ENCODE assay signal across 28 cellular contexts in genomic region chr4:38582445-38582844, GRCh38.
DNase-seq lines count a peak whose midpoint lies in the region; ATAC-seq and TF ChIP-seq lines count a peak whose summit lies in the region.
"Had no signal": no experiment of that assay in that cellular context is flagged by ENCODE, and none has a peak within 500 bp of the region (broad histone marks: within the 10 kb centered on the region; RNA-seq: fewer than 3 reads in every experiment).

No MANE protein-coding gene starts in this region.

- H2AK5ac ChIP-seq in mesendoderm (ENCODE audit: low read length), result no peak overlapping the region

- no peaks in the 10 kb centered on the region for H3K36me3 ChIP-seq in CD8-positive, alpha-beta memory T cell (ENCODE audit: insufficient read depth, low read length)
- H3K36me3 ChIP-seq in mesendoderm (ENCODE audit: control insufficient read depth, insufficient read depth, low read length), result no peaks in the 10 kb centered on the region
- no peaks in the 10 kb centered on the region for H3K36me3 ChIP-seq in smooth muscle cell (ENCODE audit: low read depth)
- H3K36me3 ChIP-seq in mucosa of descending colon (ENCODE audit: low read depth), result no peaks in the 10 kb centered on the region
- H3K36me3 ChIP-seq: ascending aorta, MG63, ovary, stomach had no signal

- intact Hi-C loops in mucosa of descending colon (cut with DNase I, micrococcal nuclease), result no loop called here

- peaks cover 0 to 8% (median 6%) of the 10 kb centered on the region in 3 donors for H3K36me3 Mint-ChIP-seq in CD8-positive, alpha-beta memory T cell
- H3K36me3 Mint-ChIP-seq in T-helper 17 cell (ENCODE audit: low read depth), result peaks cover 5% of the 10 kb centered on the region
- H3K36me3 Mint-ChIP-seq: activated naive CD8-positive, alpha-beta T cell treated with anti-CD3 and anti-CD28 coated beads, Interleukin-2, amount 10 ng/mL, durations not matched to agents 7 days and 5 days had no signal

- no peak for ATAC-seq in T-helper 17 cell
- no peak for ATAC-seq in HG02642 (IDR thresholded peaks at IDR 0.05; ENCODE audit: poor library complexity, unreplicated experiment)
- no peak for ATAC-seq in mucosa of descending colon

- no peak overlapping the region for H2BK5ac ChIP-seq in mesendoderm (ENCODE audit: low read length)

- H4K20me1 ChIP-seq in smooth muscle cell (ENCODE audit: low read depth), result no peaks in the 10 kb centered on the region

- no peak overlapping the region for H2AFZ ChIP-seq in smooth muscle cell (ENCODE audit: low read depth)
- H2AFZ ChIP-seq: PC-9 had no signal

- H3K4ac ChIP-seq in mesendoderm (ENCODE audit: low read depth, low read length), result no peak overlapping the region

- peaks cover 1 to 5% of the 10 kb centered on the region in 2 donors for H3K27me3 Mint-ChIP-seq in CD8-positive, alpha-beta memory T cell
- no peaks in the 10 kb centered on the region for H3K27me3 Mint-ChIP-seq in T-helper 17 cell
- H3K27me3 Mint-ChIP-seq: activated naive CD8-positive, alpha-beta T cell treated with anti-CD3 and anti-CD28 coated beads, Interleukin-2, amount 10 ng/mL, durations not matched to agents 7 days and 5 days; effector memory CD8-positive, alpha-beta T cell had no signal

- TF ChIP-seq CTCF in smooth muscle cell (IDR thresholded peaks at IDR 0.05; ENCODE audit: borderline replicate concordance, insufficient read depth, poor library complexity, severe bottlenecking) (no peak), mucosa of descending colon (IDR thresholded peaks at IDR 0.05) (no peak)

- H3K4me1 ChIP-seq in CD8-positive, alpha-beta memory T cell (ENCODE audit: insufficient read depth, low read length), result peaks cover 11% of the 10 kb centered on the region
- H3K4me1 ChIP-seq in mesendoderm (ENCODE audit: control insufficient read depth, low read depth, low read length), result no peaks in the 10 kb centered on the region
- H3K4me1 ChIP-seq in smooth muscle cell (ENCODE audit: low read depth), result peaks cover 4% of the 10 kb centered on the region
- H3K4me1 ChIP-seq in mucosa of descending colon (ENCODE audit: low read depth), result peaks cover 4% of the 10 kb centered on the region
- H3K4me1 ChIP-seq: ascending aorta, Caco-2 had no signal

- H3K27me3 ChIP-seq in CD8-positive, alpha-beta memory T cell (ENCODE audit: insufficient read depth, low read length, poor library complexity, severe bottlenecking), result no peaks in the 10 kb centered on the region
- H3K27me3 ChIP-seq in mesendoderm (ENCODE audit: insufficient read depth, low read length, poor library complexity) (no peaks in the 10 kb centered on the region), smooth muscle cell (ENCODE audit: low read depth) (no peaks in the 10 kb centered on the region)
- H3K27me3 ChIP-seq: ascending aorta, MG63, ovary, stomach had no signal

- H3K9me3 ChIP-seq in CD8-positive, alpha-beta memory T cell (ENCODE audit: low read length), result no peaks in the 10 kb centered on the region
- H3K9me3 ChIP-seq in T-helper 17 cell (ENCODE audit: control insufficient read depth, low read length, poor library complexity, severe bottlenecking) (no peaks in the 10 kb centered on the region), smooth muscle cell (replicated peaks; ENCODE audit: low read depth) (no peaks in the 10 kb centered on the region), mucosa of descending colon (no peaks in the 10 kb centered on the region)
- H3K9me3 ChIP-seq: ascending aorta, Caco-2, MG63, ovary, stomach had no signal

- no peak overlapping the region for H2BK120ac ChIP-seq in mesendoderm (ENCODE audit: low read depth, low read length)

- H3K4me2 ChIP-seq in mesendoderm (ENCODE audit: low read length) (no peak overlapping the region), smooth muscle cell (no peak overlapping the region)
- H3K4me2 ChIP-seq: PC-9 had no signal

- POLR2A ChIA-PET in CD8-positive, alpha-beta memory T cell (lab: Charles Lee), result no interaction called here

- no peaks in the 10 kb centered on the region for H3K79me1 ChIP-seq in mesendoderm (ENCODE audit: low read length)

- no peak overlapping the region for H3K56ac ChIP-seq in mesendoderm (ENCODE audit: low read length)

- H3K27ac Mint-ChIP-seq in CD8-positive, alpha-beta memory T cell, result peak overlapping the region in 5 of 8 donors; percentile 31 to 85 (median 64)
- peak overlapping the region; percentile 1 for H3K27ac Mint-ChIP-seq in T-helper 17 cell
- H3K27ac Mint-ChIP-seq: activated CD4-positive, alpha-beta T cell treated with anti-CD3 and anti-CD28 coated beads, Interleukin-2, amount 10 ng/mL, durations not matched to agents 24 days and 14 days; activated naive CD8-positive, alpha-beta T cell treated with anti-CD3 and anti-CD28 coated beads, Interleukin-2, amount 10 ng/mL, durations not matched to agents 7 days and 5 days; H9 had no signal

- peaks cover 13 to 24% (median 18%) of the 10 kb centered on the region in 3 donors for H3K4me1 Mint-ChIP-seq in CD8-positive, alpha-beta memory T cell
- peaks cover 18% of the 10 kb centered on the region for H3K4me1 Mint-ChIP-seq in T-helper 17 cell
- H3K4me1 Mint-ChIP-seq: activated naive CD8-positive, alpha-beta T cell treated with anti-CD3 and anti-CD28 coated beads, Interleukin-2, amount 10 ng/mL, durations not matched to agents 7 days and 5 days had no signal

- H3K18ac ChIP-seq in mesendoderm (ENCODE audit: low read length), result no peak overlapping the region

- no peaks in the 10 kb centered on the region for H3F3A ChIP-seq in smooth muscle cell (ENCODE audit: low read depth)

- CTCF ChIA-PET in CD8-positive, alpha-beta memory T cell (lab: Charles Lee), result interaction anchor here (1.1 kb wide), 1 partner anchor 231 kb away, joined by 3 read pairs; no protein-coding TSS in a partner anchor

- no peak overlapping the region for H3K4me3 ChIP-seq in CD8-positive, alpha-beta memory T cell (ENCODE audit: low read length)
- H3K4me3 ChIP-seq in mesendoderm (ENCODE audit: low read length), result no peak overlapping the region
- H3K4me3 ChIP-seq in smooth muscle cell, result no peak overlapping the region
- H3K4me3 ChIP-seq in mucosa of descending colon, result no peak overlapping the region
- H3K4me3 ChIP-seq: ascending aorta, MG63, ovary, PC-9, stomach had no signal

- no peak overlapping the region for H3K23ac ChIP-seq in mesendoderm (ENCODE audit: low read length)

- H4K5ac ChIP-seq in mesendoderm (ENCODE audit: low read length), result no peak overlapping the region

- no peak overlapping the region for H4K8ac ChIP-seq in mesendoderm (ENCODE audit: low read depth, low read length)

- WGBS in mesendoderm (ENCODE audit: extremely low coverage, insufficient coverage, low lambda C conversion rate), result no CpG with 5 or more reads among the region's 1 CpG
- WGBS in smooth muscle cell (ENCODE audit: low lambda C conversion rate), result 64% methylated on average over 1 of the region's 1 CpG

- peak overlapping the region in 1 of 7 donors; percentile 10 for H3K4me3 Mint-ChIP-seq in CD8-positive, alpha-beta memory T cell
- no peak overlapping the region for H3K4me3 Mint-ChIP-seq in T-helper 17 cell
- H3K4me3 Mint-ChIP-seq: activated CD4-positive, alpha-beta T cell treated with anti-CD3 and anti-CD28 coated beads, Interleukin-2, amount 10 ng/mL, durations not matched to agents 24 days and 14 days; activated naive CD8-positive, alpha-beta T cell treated with anti-CD3 and anti-CD28 coated beads, Interleukin-2, amount 10 ng/mL, durations not matched to agents 7 days and 5 days; H9; naive B cell had no signal

- H3K9me3 Mint-ChIP-seq in CD8-positive, alpha-beta memory T cell, result peaks cover 0 to 2% (median 0%) of the 10 kb centered on the region in 5 donors
- H3K9me3 Mint-ChIP-seq: effector memory CD8-positive, alpha-beta T cell; H9 had no signal

- DNase-seq in CD8-positive, alpha-beta memory T cell, result no peak
- DNase-seq in T-helper 17 cell, result no peak
- peak; percentile 13 for DNase-seq in mesendoderm
- DNase-seq in smooth muscle cell (lab: John Stamatoyannopoulos, UW; ENCODE audit: unreplicated experiment), result no peak
- no peak for DNase-seq in HT-29 (ENCODE audit: low spot score)
- no peak for DNase-seq in mucosa of descending colon
- DNase-seq: activated CD4-positive, alpha-beta T cell treated with anti-CD3 and anti-CD28 coated beads, Interleukin-2, amount 10 ng/mL, durations not matched to agents 24 days and 14 days; activated effector memory CD4-positive, alpha-beta T cell treated with anti-CD3 and anti-CD28 coated beads, Interleukin-2, amount 50 U/mL, for 16 hours; activated naive CD8-positive, alpha-beta T cell treated with anti-CD3 and anti-CD28 coated beads, Interleukin-2, amount 10 ng/mL, durations not matched to agents 7 days and 5 days; C1 segment of cervical spinal cord; Caco-2; caudate nucleus; cortex of kidney; H9; KG1; MG63; naive B cell; NCI-H1930; NCI-H2171 treated with DMSO at 0.1 percent for 48 hours; NCI-H524; NK-92 treated with Interleukin-12 subunit alpha and Interleukin-12 subunit beta, amount 100 ng/mL, for 24 hours; ovary; PC-9; SHP77; stomach had no signal

- no peak overlapping the region for H2BK15ac ChIP-seq in mesendoderm (replicated peaks; ENCODE audit: low read depth)

- H3K9ac ChIP-seq in mesendoderm (ENCODE audit: low read length) (no peak overlapping the region), smooth muscle cell (ENCODE audit: low read depth) (no peak overlapping the region)

- H3K27ac ChIP-seq in CD8-positive, alpha-beta memory T cell (ENCODE audit: low read depth, low read length), result no peak overlapping the region
- H3K27ac ChIP-seq in mesendoderm (ENCODE audit: low read depth, low read length) (no peak overlapping the region), smooth muscle cell (ENCODE audit: low read depth) (peak overlapping the region; percentile 24)
- H3K27ac ChIP-seq: ascending aorta, ovary, PC-9, stomach had no signal

- no peaks in the 10 kb centered on the region for H3K79me2 ChIP-seq in mesendoderm (ENCODE audit: control insufficient read depth, insufficient read depth, low read length)
- H3K79me2 ChIP-seq in smooth muscle cell (ENCODE audit: low read depth), result no peaks in the 10 kb centered on the region
